37 cellular contexts compared by ENCODE assay signal in genomic region chr11:20594274-20595061, GRCh38. TPM values are rescaled to one million over a fixed set of nuclear protein-coding genes. Genes with fewer than 3 reads are reported as not detected.
"Had no signal": no experiment of that assay in that cellular context is flagged by ENCODE, and none has a peak within 500 bp of the region (broad histone marks: within the 10 kb centered on the region; RNA-seq: fewer than 3 reads in every experiment).

No MANE protein-coding gene starts in this region.

- ATAC-seq: activated T-cell treated with anti-CD3 and anti-CD28 coated beads, Interleukin-2, amount 50 U/mL, for 4 hours had no signal

- H3K27ac Mint-ChIP-seq: activated B cell treated with CpG ODN at 0.5 μM for 24 hours; activated CD4-positive, alpha-beta memory T cell treated with anti-CD3 and anti-CD28 coated beads for 36 hours; activated naive CD4-positive, alpha-beta T cell treated with anti-CD3 and anti-CD28 coated beads for 36 hours; activated naive CD8-positive, alpha-beta T cell treated with anti-CD3 and anti-CD28 coated beads for 36 hours; activated T-helper 1 cell treated with anti-CD3 and anti-CD28 coated beads, Interleukin-12 subunit alpha, Interleukin-12 subunit beta, Interleukin-2, Interleukin-4 antibody, amounts not matched to agents 30 ng/mL and 10 ng/mL and 1 ng/mL, durations not matched to agents 14 hours and 24 hours and 36 hours had no signal

- H3K27ac ChIP-seq: brain microvascular endothelial cell, cardiac muscle cell, PC-9 had no signal

- H3K4me1 Mint-ChIP-seq: central memory CD8-positive, alpha-beta T cell had no signal

- FAIRE-seq: RCC 7860, TTC549 had no signal

- H3K9me3 Mint-ChIP-seq: activated B cell treated with CpG ODN at 0.5 μM for 24 hours; activated CD4-positive, alpha-beta memory T cell treated with anti-CD3 and anti-CD28 coated beads for 36 hours; activated naive CD4-positive, alpha-beta T cell treated with anti-CD3 and anti-CD28 coated beads for 36 hours; activated naive CD8-positive, alpha-beta T cell treated with anti-CD3 and anti-CD28 coated beads for 36 hours; activated T-cell treated with anti-CD3 and anti-CD28 coated beads, Interleukin-2, amount 50 U/mL, for 4 hours; activated T-helper 1 cell treated with anti-CD3 and anti-CD28 coated beads, Interleukin-12 subunit alpha, Interleukin-12 subunit beta, Interleukin-2, Interleukin-4 antibody, amounts not matched to agents 30 ng/mL and 10 ng/mL and 1 ng/mL, durations not matched to agents 14 hours and 24 hours and 36 hours had no signal

- H3K4me3 ChIP-seq: cardiac muscle cell, PC-9 had no signal

- H3K4me3 Mint-ChIP-seq: activated B cell treated with CpG ODN at 0.5 μM for 24 hours; activated CD4-positive, alpha-beta memory T cell treated with anti-CD3 and anti-CD28 coated beads for 36 hours; activated naive CD4-positive, alpha-beta T cell treated with anti-CD3 and anti-CD28 coated beads for 36 hours; activated naive CD8-positive, alpha-beta T cell treated with anti-CD3 and anti-CD28 coated beads for 36 hours; activated T-cell treated with anti-CD3 and anti-CD28 coated beads, Interleukin-2, amount 50 U/mL, for 4 hours; activated T-helper 1 cell treated with anti-CD3 and anti-CD28 coated beads, Interleukin-12 subunit alpha, Interleukin-12 subunit beta, Interleukin-2, Interleukin-4 antibody, amounts not matched to agents 30 ng/mL and 10 ng/mL and 1 ng/mL, durations not matched to agents 14 hours and 24 hours and 36 hours; central memory CD8-positive, alpha-beta T cell had no signal

- H3K36me3 Mint-ChIP-seq: activated CD4-positive, alpha-beta memory T cell treated with anti-CD3 and anti-CD28 coated beads for 36 hours had no signal

- DNase-seq: activated B cell treated with CpG ODN at 0.5 μM for 24 hours; activated CD4-positive, alpha-beta memory T cell treated with anti-CD3 and anti-CD28 coated beads for 36 hours; activated CD4-positive, alpha-beta T cell treated with anti-CD3 and anti-CD28 coated beads for 4 hours; activated CD4-positive, alpha-beta T cell treated with anti-CD3 and anti-CD28 coated beads, Interleukin-2, amount 50 U/mL, for 1 hour; activated CD4-positive, CD25-positive, alpha-beta regulatory T cell treated with anti-CD3 and anti-CD28 coated beads, Interleukin-2, amount 50 U/mL, for 72 hours; activated CD8-positive, alpha-beta memory T cell treated with anti-CD3 and anti-CD28 coated beads, Interleukin-2, amount 50 U/mL, for 4 hours; activated gamma-delta T cell treated with Interleukin-2 at 50 U/mL for 16 hours; activated naive CD4-positive, alpha-beta T cell treated with anti-CD3 and anti-CD28 coated beads for 36 hours; activated naive CD8-positive, alpha-beta T cell treated with anti-CD3 and anti-CD28 coated beads for 36 hours; activated T-cell treated with anti-CD3 and anti-CD28 coated beads for 4 hours; activated T-cell treated with anti-CD3 and anti-CD28 coated beads, Interleukin-2, amount 50 U/mL, for 4 hours; amniotic stem cell; aorta; brain microvascular endothelial cell; NCI-H1092 treated with DMSO at 0.1 percent for 48 hours; NCI-H1417; NCI-H146; NCI-H187; NCI-H2029 treated with DMSO at 0.1 percent for 48 hours; NCI-H2107; NCI-H2171; NCI-H510A; NCI-H526; NCI-H748 treated with DMSO at 0.1 percent for 48 hours; NK-92 treated with Interleukin-12 subunit alpha and Interleukin-12 subunit beta, amount 100 ng/mL, for 24 hours; PC-9; Right ventricle myocardium superior had no signal

- H2AFZ ChIP-seq: PC-9 had no signal

- H3K36me3 ChIP-seq: brain microvascular endothelial cell, cardiac muscle cell had no signal

- H3K4me2 ChIP-seq: PC-9 had no signal

RNA-seq across cellular contexts. Expression of gene SLC6A5, which starts 4.9 kb away (rescaled TPM):
- total RNA-seq: activated B cell treated with CpG ODN at 0.5 μM for 24 hours; activated CD4-positive, alpha-beta memory T cell treated with anti-CD3 and anti-CD28 coated beads for 36 hours; activated naive CD4-positive, alpha-beta T cell treated with anti-CD3 and anti-CD28 coated beads for 36 hours; activated naive CD8-positive, alpha-beta T cell treated with anti-CD3 and anti-CD28 coated beads for 36 hours; activated T-cell treated with anti-CD3 and anti-CD28 coated beads, Interleukin-2, amount 50 U/mL, for 4 hours; activated T-helper 1 cell treated with anti-CD3 and anti-CD28 coated beads, Interleukin-12 subunit alpha, Interleukin-12 subunit beta, Interleukin-2, Interleukin-4 antibody, amounts not matched to agents 30 ng/mL and 10 ng/mL and 1 ng/mL, durations not matched to agents 14 hours and 24 hours and 36 hours; aorta; cardiac muscle cell; chondrocyte; M059J; OCI-LY7; PC-9; Right ventricle myocardium superior; T-helper 1 cell treated with Interleukin-12 subunit alpha and Interleukin-12 subunit beta and Interleukin-4 antibody, amounts not matched to agents 30 ng/mL and 1 ng/mL, for 36 hours; T-helper 2 cell treated with Interferon-gamma antibody and Interleukin-4, amounts not matched to agents 100 ng/mL and 5 ng/mL, for 36 hours had no signal
- polyA plus RNA-seq: aorta, cardiac muscle cell had no signal
